Comparison of ENCODE assay signal across 11 cellular contexts in the genomic region with DNA sequence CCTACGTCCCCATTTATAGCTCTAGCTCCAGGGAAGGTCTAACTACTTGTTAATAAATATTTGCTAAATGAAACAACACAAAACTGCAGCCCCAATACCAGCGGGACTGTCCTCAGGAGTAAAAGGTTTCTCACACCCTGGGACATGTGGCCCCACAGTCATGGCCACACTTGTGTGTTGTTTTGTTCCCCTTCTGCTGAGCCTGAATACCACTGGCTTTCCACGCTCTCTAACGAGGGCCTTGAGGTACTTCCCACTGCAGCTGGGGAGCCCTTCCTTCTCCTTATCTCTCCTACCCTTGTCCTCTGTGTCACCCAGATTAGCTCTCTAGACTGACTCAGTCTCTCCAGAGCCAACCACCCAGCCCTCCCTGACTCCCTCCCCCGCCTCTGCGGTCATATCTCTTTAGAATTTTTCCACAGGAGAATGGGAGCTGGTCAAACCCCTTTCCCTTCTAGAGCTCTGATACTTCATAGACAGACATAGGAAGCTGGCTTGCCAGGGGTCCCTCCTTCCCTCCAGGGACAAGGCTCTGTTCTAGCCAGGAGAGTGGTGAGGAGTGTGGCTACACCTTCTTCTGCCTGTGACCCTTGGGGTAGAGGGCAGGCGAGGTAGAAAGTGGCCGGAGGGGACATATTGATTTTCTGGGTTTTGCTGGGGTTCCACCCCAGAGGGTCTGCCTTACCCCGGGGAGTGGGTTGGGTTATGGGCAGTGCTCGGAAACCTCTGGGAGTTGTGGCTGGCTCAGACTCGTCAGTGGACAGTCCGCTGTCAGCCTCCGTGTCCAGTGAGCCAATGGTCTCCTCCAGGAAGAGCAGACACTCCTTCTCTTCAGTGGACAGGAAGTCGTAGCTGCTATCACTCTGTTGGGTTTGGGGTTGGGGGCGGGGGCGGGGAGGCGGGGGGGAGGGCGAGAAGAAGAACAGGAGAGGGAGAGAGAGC. TPM values are rescaled to one million over a fixed set of nuclear protein-coding genes. Genes with fewer than 3 reads are reported as not detected.
A peak's percentile ranks its signal among the peaks of the same experiment; 100 is the strongest.
DNase-seq lines count a peak whose midpoint lies in the region; ATAC-seq, FAIRE-seq and TF ChIP-seq lines count a peak whose summit lies in the region.
"Had no signal": no experiment of that assay in that cellular context is flagged by ENCODE, and none has a peak within 500 bp of the region (broad histone marks: within the 10 kb centered on the region; RNA-seq: fewer than 3 reads in every experiment).

No MANE protein-coding gene starts in this region.

- H4K20me1 ChIP-seq in astrocyte (ENCODE audit: insufficient read depth, low read length) (no peaks in the 10 kb centered on the region), MM.1S (ENCODE audit: insufficient read depth, low read length) (no peaks in the 10 kb centered on the region)

- no peaks in the 10 kb centered on the region for H3K36me3 Mint-ChIP-seq in astrocyte (ENCODE audit: low read depth, unreplicated experiment)
- H3K36me3 Mint-ChIP-seq: activated naive CD4-positive, alpha-beta T cell treated with anti-CD3 and anti-CD28 coated beads, Interleukin-2, amount 50 U/mL, for 24 hours had no signal

- intact Hi-C loops in kidney (cut with DNase I), result no loop called here

- no peaks in the 10 kb centered on the region for H3F3A ChIP-seq in MM.1S (ENCODE audit: insufficient read depth, low read length)

- H3K4me3 ChIP-seq in NB4 (ENCODE audit: low read depth, low read length) (peak overlapping the region; percentile 30), astrocyte (ENCODE audit: insufficient read depth, low read depth, low read length) (no peak overlapping the region), kidney (ENCODE audit: low read length in 2 of 2) (no peak overlapping the region), thoracic aorta (no peak overlapping the region), MM.1S (ENCODE audit: low read length) (no peak overlapping the region)
- H3K4me3 ChIP-seq: SK-N-MC had no signal

- H3K79me2 ChIP-seq in astrocyte (ENCODE audit: insufficient read depth, low read length) (no peaks in the 10 kb centered on the region), MM.1S (ENCODE audit: low read length) (no peaks in the 10 kb centered on the region)

- TF ChIP-seq POLR2A in NB4 (IDR thresholded peaks at IDR 0.05; ENCODE audit: extremely low read depth, insufficient read length), result no peak

- no peak for ATAC-seq in thoracic aorta (ENCODE audit: insufficient number of reproducible peaks, low FRiP score, low read depth)

- no peaks in the 10 kb centered on the region for H3K27me3 Mint-ChIP-seq in astrocyte (ENCODE audit: low read depth, unreplicated experiment)

- H3K9me3 ChIP-seq in astrocyte (ENCODE audit: insufficient read depth, low read depth, low read length) (no peaks in the 10 kb centered on the region), kidney (ENCODE audit: control insufficient read depth in 1 of 2, low read length in 2 of 2) (no peaks in the 10 kb centered on the region), thoracic aorta (no peaks in the 10 kb centered on the region), MM.1S (replicated peaks; ENCODE audit: insufficient read depth, low read length) (no peaks in the 10 kb centered on the region)

- H3K9me2 ChIP-seq in MM.1S (replicated peaks; ENCODE audit: insufficient read depth, low read length), result no peaks in the 10 kb centered on the region

- H3K27me3 ChIP-seq in astrocyte (ENCODE audit: insufficient read depth, low read length) (no peaks in the 10 kb centered on the region), thoracic aorta (replicated peaks; ENCODE audit: insufficient read depth) (no peaks in the 10 kb centered on the region), MM.1S (replicated peaks; ENCODE audit: insufficient read depth, low read length) (peaks cover 35% of the 10 kb centered on the region)

- H3K9ac ChIP-seq in astrocyte (ENCODE audit: low read length) (no peak overlapping the region), kidney (ENCODE audit: low read length in 2 of 2) (peak overlapping the region in 1 of 2 donors; percentile 41), MM.1S (ENCODE audit: low read length) (no peak overlapping the region)

- H3K27ac ChIP-seq in astrocyte (ENCODE audit: low read depth, low read length), result peak overlapping the region; percentile 14
- H3K27ac ChIP-seq in kidney (ENCODE audit: low read depth in 2 of 2, low read length in 2 of 2), result peak overlapping the region; percentile 70 to 73
- peak overlapping the region; percentile 38 to 69 for H3K27ac ChIP-seq in thoracic aorta
- no peak overlapping the region for H3K27ac ChIP-seq in MM.1S (ENCODE audit: low read length)

- no peak overlapping the region for H2AFZ ChIP-seq in astrocyte (ENCODE audit: low read depth, low read length)
- H2AFZ ChIP-seq in MM.1S (ENCODE audit: low read length), result no peak overlapping the region

- DNase-seq in NB4 (ENCODE audit: low read depth), result peak; percentile 85
- peak; percentile 61 for DNase-seq in astrocyte (ENCODE audit: low read depth)
- no peak for DNase-seq in kidney
- DNase-seq in thoracic aorta (ENCODE audit: low spot score), result no peak
- no peak for DNase-seq in D721Med (ENCODE audit: insufficient read length, low spot score)
- DNase-seq in kidney glomerular epithelial cell (lab: John Stamatoyannopoulos, UW), result no peak
- no peak for DNase-seq in MM.1S

- peak overlapping the region; percentile 81 for H3K27ac Mint-ChIP-seq in astrocyte (ENCODE audit: unreplicated experiment)
- H3K27ac Mint-ChIP-seq: activated naive CD4-positive, alpha-beta T cell treated with anti-CD3 and anti-CD28 coated beads, Interleukin-2, amount 50 U/mL, for 24 hours had no signal

- H3K36me3 ChIP-seq in astrocyte (ENCODE audit: insufficient read depth, low read length) (no peaks in the 10 kb centered on the region), kidney (ENCODE audit: control insufficient read depth in 1 of 2, insufficient read depth in 2 of 2, low read length in 2 of 2) (peaks cover 0 to 5% of the 10 kb centered on the region in 2 donors), thoracic aorta (no peaks in the 10 kb centered on the region), MM.1S (replicated peaks; ENCODE audit: insufficient read depth, low read length) (no peaks in the 10 kb centered on the region)

- H3K4me1 ChIP-seq in astrocyte (ENCODE audit: insufficient read depth, low read length) (peaks cover 54% of the 10 kb centered on the region), kidney (ENCODE audit: control insufficient read depth in 1 of 2, insufficient read depth in 1 of 2, low read depth in 1 of 2, low read length in 2 of 2) (peaks cover 34 to 55% of the 10 kb centered on the region in 2 donors), thoracic aorta (ENCODE audit: control insufficient read depth in 1 of 2, low read depth in 2 of 2) (peaks cover 17 to 28% of the 10 kb centered on the region in 2 donors), MM.1S (ENCODE audit: low read length) (no peaks in the 10 kb centered on the region)

- H3K4me1 Mint-ChIP-seq in astrocyte (ENCODE audit: low read depth, unreplicated experiment), result peaks cover 44% of the 10 kb centered on the region
- H3K4me1 Mint-ChIP-seq: activated naive CD4-positive, alpha-beta T cell treated with anti-CD3 and anti-CD28 coated beads, Interleukin-2, amount 50 U/mL, for 24 hours had no signal

- H3K4me2 ChIP-seq in astrocyte (ENCODE audit: low read length), result peak overlapping the region; percentile 23
- no peak overlapping the region for H3K4me2 ChIP-seq in MM.1S (ENCODE audit: low read depth, low read length)

- no peaks in the 10 kb centered on the region for H3K9me3 Mint-ChIP-seq in astrocyte (ENCODE audit: unreplicated experiment)
- H3K9me3 Mint-ChIP-seq: activated naive CD4-positive, alpha-beta T cell treated with anti-CD3 and anti-CD28 coated beads, Interleukin-2, amount 50 U/mL, for 24 hours had no signal

- TF ChIP-seq CTCF in NB4 (IDR thresholded peaks at IDR 0.05; ENCODE audit: low read depth, low read length), result no peak
- no peak for TF ChIP-seq CTCF in astrocyte (IDR thresholded peaks at IDR 0.05; ENCODE audit: insufficient read depth, low read depth, low read length)
- TF ChIP-seq CTCF in kidney (IDR thresholded peaks at IDR 0.05; ENCODE audit: borderline replicate concordance, extremely low read depth, insufficient read depth), result no peak
- TF ChIP-seq CTCF in thoracic aorta (IDR thresholded peaks at IDR 0.05), result no peak
- no peak for TF ChIP-seq CTCF in D721Med (IDR thresholded peaks at IDR 0.05; ENCODE audit: insufficient read depth, missing control alignments)
- no peak for TF ChIP-seq CTCF in MM.1S (IDR thresholded peaks at IDR 0.05; ENCODE audit: low read length)

- FAIRE-seq in astrocyte (lab: Jason Lieb, UNC) (no peak), kidney (lab: Jason Lieb, UNC) (no peak), D721Med (lab: Jason Lieb, UNC) (no peak)

- H3K4me3 Mint-ChIP-seq in astrocyte (ENCODE audit: unreplicated experiment), result peak overlapping the region; percentile 40
- H3K4me3 Mint-ChIP-seq: activated naive CD4-positive, alpha-beta T cell treated with anti-CD3 and anti-CD28 coated beads, Interleukin-2, amount 50 U/mL, for 24 hours had no signal

RNA-seq across cellular contexts. Expression of a gene that starts 8.1 kb away (rescaled TPM):
- total RNA-seq in astrocyte (0.14 and 0.86 TPM in 2 replicates), kidney (19.6 TPM), thoracic aorta (1 to 10 TPM in 1 of 2 donors, under 1 TPM in 1; 0.14 to 1.3 TPM)
- polyA plus RNA-seq in kidney (ENCODE audit: insufficient read depth, low read depth, low replicate concordance), result 11.9 TPM
- total RNA-seq: H4 had no signal

RNA-seq across cellular contexts. Expression of a gene that starts 26.5 kb away (rescaled TPM):
- total RNA-seq in astrocyte (13.4 and 14.8 TPM in 2 replicates), kidney (6.2 TPM), thoracic aorta (1 to 10 TPM; 3.8 to 8.4 TPM)
- polyA plus RNA-seq in kidney (ENCODE audit: insufficient read depth, low read depth, low replicate concordance), result 2.7 TPM

RNA-seq across cellular contexts. Expression of a gene that starts 28.6 kb away (rescaled TPM):
- total RNA-seq in astrocyte (6.2 and 6.9 TPM in 2 replicates), kidney (20.6 TPM), thoracic aorta (1 to 10 TPM; 6.4 to 8.5 TPM)
- polyA plus RNA-seq in kidney (ENCODE audit: insufficient read depth, low read depth, low replicate concordance), result 21.7 TPM

RNA-seq across cellular contexts. Expression of a gene that starts 54.2 kb away (rescaled TPM):
- total RNA-seq in astrocyte, result not detected in 2 replicates
- 1.8 TPM for total RNA-seq in kidney
- polyA plus RNA-seq in kidney (ENCODE audit: insufficient read depth, low read depth, low replicate concordance), result 34.6 TPM
- not detected for total RNA-seq in thoracic aorta
- total RNA-seq: H4, LHCN-M2 had no signal

Comparison
In these comparisons a context has a peak if more than half of its experiments do, and no peak if none do; other contexts are left out.
1. DNase-seq: peak in NB4 (single experiment) and astrocyte (single experiment); none in kidney (single experiment), thoracic aorta (single experiment), D721Med (single experiment), kidney glomerular epithelial cell (single experiment) and MM.1S (single experiment).